In genomic region chr1:183025782-183026774, GRCh38 we compare ENCODE assay signal across 8 cellular contexts. TPM values are rescaled to one million over a fixed set of nuclear protein-coding genes. Genes with fewer than 3 reads are reported as not detected.
DNase-seq lines count a peak whose midpoint lies in the region; ATAC-seq and TF ChIP-seq lines count a peak whose summit lies in the region.

No MANE protein-coding gene starts in this region.

- no peak overlapping the region for H2AFZ ChIP-seq in GM23248
- H2AFZ ChIP-seq in OCI-LY3 (ENCODE audit: low read depth, low read length): no peak overlapping the region

- H3K9me3 ChIP-seq in GM23248 (ENCODE audit: low read depth) (no peaks in the 10 kb centered on the region), OCI-LY3 (ENCODE audit: insufficient read depth, low read length) (no peaks in the 10 kb centered on the region), stomach smooth muscle (ENCODE audit: control insufficient read depth in 2 of 2, low read length in 2 of 2) (no peaks in the 10 kb centered on the region)

- peaks cover 45% of the 10 kb centered on the region for H3K4me1 ChIP-seq in GM23248 (ENCODE audit: insufficient read depth)
- H3K4me1 ChIP-seq in OCI-LY3 (ENCODE audit: low read length): peaks cover 47% of the 10 kb centered on the region
- H3K4me1 ChIP-seq in stomach smooth muscle (ENCODE audit: control insufficient read depth, insufficient read depth, low read length): peaks cover 18% of the 10 kb centered on the region

- in situ Hi-C loops in GM23248 (cut with MboI): no loop called here

- no peaks in the 10 kb centered on the region for H3K9me2 ChIP-seq in GM23248 (ENCODE audit: insufficient read depth)

- H4K20me1 ChIP-seq in GM23248 (ENCODE audit: insufficient read depth) (no peaks in the 10 kb centered on the region), OCI-LY3 (ENCODE audit: insufficient read depth, low read length) (peaks cover 44% of the 10 kb centered on the region)

- H3K27me3 ChIP-seq in GM23248 (replicated peaks; ENCODE audit: insufficient read depth): no peaks in the 10 kb centered on the region
- H3K27me3 ChIP-seq in OCI-LY3 (ENCODE audit: low read depth, low read length): peaks cover 8% of the 10 kb centered on the region; the same call in 1 of the 2 replicates
- no peaks in the 10 kb centered on the region for H3K27me3 ChIP-seq in stomach smooth muscle (ENCODE audit: control insufficient read depth in 1 of 2, insufficient read depth in 2 of 2, low read length in 2 of 2)

- H3K27ac ChIP-seq in GM23248 (peak overlapping the region; percentile 98), OCI-LY3 (ENCODE audit: low read length) (no peak overlapping the region), stomach smooth muscle (ENCODE audit: low read length) (no peak overlapping the region)

- 5 to 6% methylated on average over 4 of the region's 4 CpGs for WGBS in GM23248 (ENCODE audit: low coverage in 1 of 2, low lambda C conversion rate in 2 of 2, missing lambda C conversion rate in 2 of 2), 2 experiments

- peak overlapping the region; percentile 97 for H3K4me3 ChIP-seq in GM23248
- peak overlapping the region; percentile 83 for H3K4me3 ChIP-seq in OCI-LY3 (ENCODE audit: low read length)
- peak overlapping the region; percentile 94 for H3K4me3 ChIP-seq in fibroblast of the aortic adventitia (ENCODE audit: low read depth, low read length)
- H3K4me3 ChIP-seq in stomach smooth muscle (ENCODE audit: low read length in 2 of 2): peak overlapping the region; percentile 80 to 93

- H3K79me2 ChIP-seq in GM23248 (ENCODE audit: insufficient read depth) (peaks cover 74% of the 10 kb centered on the region), OCI-LY3 (ENCODE audit: low read length) (peaks cover 51% of the 10 kb centered on the region)

- H3K9ac ChIP-seq in GM23248: peak overlapping the region; percentile 95
- peak overlapping the region; percentile 63 for H3K9ac ChIP-seq in OCI-LY3 (ENCODE audit: low read length)
- peak overlapping the region; percentile 30 to 64 for H3K9ac ChIP-seq in stomach smooth muscle (ENCODE audit: low read length in 2 of 2)

- H3K4me2 ChIP-seq in GM23248 (ENCODE audit: unreplicated experiment) (peak overlapping the region; percentile 99), OCI-LY3 (ENCODE audit: low read length) (peak overlapping the region; percentile 93)

- no peak for ATAC-seq in activated CD4-positive, CD25-positive, alpha-beta regulatory T cell treated with anti-CD3 and anti-CD28 coated beads, Interleukin-2, amount 50 U/mL, for 24 hours

- DNase-seq in GM23248 (peak; percentile 48), fibroblast of the aortic adventitia (ENCODE audit: low read depth) (peak; percentile 47), Ammon's horn (ENCODE audit: low spot score) (no peak), NCI-H2196 (lab: John Stamatoyannopoulos, UW; ENCODE audit: unreplicated experiment) (no peak)
- no peak for DNase-seq in stimulated activated CD4-positive, alpha-beta T cell treated with anti-CD3 and anti-CD28 coated beads, Interleukin-2, amount 100 ng/mL, for 48 hours

- H3K36me3 ChIP-seq in GM23248 (ENCODE audit: low read depth): peaks cover 23% of the 10 kb centered on the region; the same call in 1 of the 2 replicates
- peaks cover 6% of the 10 kb centered on the region for H3K36me3 ChIP-seq in OCI-LY3 (replicated peaks; ENCODE audit: low read depth, low read length)
- peaks cover 0 to 4% of the 10 kb centered on the region in 2 donors for H3K36me3 ChIP-seq in stomach smooth muscle (ENCODE audit: control insufficient read depth in 2 of 2, insufficient read depth in 2 of 2, low read length in 2 of 2)

- peaks cover 69% of the 10 kb centered on the region for H3F3A ChIP-seq in GM23248 (ENCODE audit: insufficient read depth)

- TF ChIP-seq CTCF in OCI-LY3 (IDR thresholded peaks at IDR 0.05; ENCODE audit: low read depth, low read length) (no peak), fibroblast of the aortic adventitia (IDR thresholded peaks at IDR 0.05; ENCODE audit: insufficient read depth, low read length) (no peak)

RNA-seq across cellular contexts. Expression of gene LAMC1, which starts 2.9 kb away (rescaled TPM):
- 686 and 727 TPM in 2 replicates for total RNA-seq in GM23248 (2014; rRNA removed; shearing (Covaris generic))
- polyA plus RNA-seq in GM23248 (2016; fragmentation: Nextera tagmentation; extraction: Ambion mirVana): 176 and 185 TPM in 2 replicates
- 564 and 789 TPM in 2 replicates for total RNA-seq in fibroblast of the aortic adventitia (ENCODE audit: low replicate concordance)

Comparison
In these comparisons a context has a peak if more than half of its experiments do, and no peak if none do; other contexts are left out.
1. DNase-seq: peak in GM23248 (single experiment) and fibroblast of the aortic adventitia (single experiment); none in Ammon's horn (single experiment), stimulated activated CD4-positive, alpha-beta T cell treated with anti-CD3 and anti-CD28 coated beads, Interleukin-2, amount 100 ng/mL, for 48 hours (0 of 2) and NCI-H2196 (single experiment).
2. Peak in every context shown above with its lines, with median percentiles within 50 percentile points of each other: H3K4me3 ChIP-seq and H3K9ac ChIP-seq.